In the genomic region with DNA sequence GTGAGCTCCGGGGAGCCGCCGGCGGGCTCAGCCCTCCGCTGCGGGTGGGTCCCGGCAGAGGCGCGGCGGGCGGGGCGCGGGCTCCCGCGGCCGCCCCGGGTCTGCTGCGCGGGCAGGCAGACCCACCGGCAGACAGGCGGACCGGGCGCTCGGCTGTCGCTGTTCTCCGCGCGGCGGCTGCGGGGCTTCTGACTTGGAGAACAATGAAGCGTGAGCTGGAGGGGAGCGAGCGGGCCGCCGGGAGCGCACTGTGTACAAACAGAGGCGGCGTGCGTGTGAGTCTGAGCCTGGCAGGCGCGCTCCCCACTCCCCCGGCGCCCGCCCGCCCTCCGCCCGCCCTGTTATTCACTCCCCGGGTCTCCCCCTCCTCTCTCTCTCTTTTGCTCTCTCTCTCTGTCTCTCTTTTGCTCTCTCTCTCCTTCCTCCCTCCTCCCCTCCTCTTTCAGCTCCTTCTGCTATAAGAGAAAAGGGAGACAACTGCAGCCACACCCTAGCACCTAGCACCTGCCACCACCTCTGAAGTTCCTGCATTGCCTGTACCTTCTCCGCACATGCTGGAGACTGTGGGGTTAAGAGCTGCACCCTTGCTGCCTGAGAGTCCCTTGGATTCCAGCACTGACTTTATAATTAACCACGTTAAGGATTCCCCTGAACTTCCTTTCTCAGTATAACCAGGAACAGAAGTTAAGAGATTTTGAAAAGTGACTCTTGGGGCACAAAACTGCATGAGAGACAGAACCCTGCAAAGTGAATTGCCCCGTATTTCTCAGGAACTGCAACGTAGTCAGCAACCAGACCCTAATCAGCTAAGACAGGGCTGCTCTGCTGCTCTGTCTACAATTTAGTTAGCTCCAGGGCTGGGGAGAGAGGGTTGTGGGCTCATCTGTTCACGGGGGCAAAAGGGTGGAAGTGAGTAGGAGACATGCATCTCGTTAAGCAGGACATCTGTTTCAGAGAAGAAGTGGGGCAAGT, we compare ENCODE assay signal across 2 cellular contexts.
A peak's percentile ranks its signal among the peaks of the same experiment; 100 is the strongest.
TF ChIP-seq lines count a peak whose summit lies in the region.

A gene with protein sequence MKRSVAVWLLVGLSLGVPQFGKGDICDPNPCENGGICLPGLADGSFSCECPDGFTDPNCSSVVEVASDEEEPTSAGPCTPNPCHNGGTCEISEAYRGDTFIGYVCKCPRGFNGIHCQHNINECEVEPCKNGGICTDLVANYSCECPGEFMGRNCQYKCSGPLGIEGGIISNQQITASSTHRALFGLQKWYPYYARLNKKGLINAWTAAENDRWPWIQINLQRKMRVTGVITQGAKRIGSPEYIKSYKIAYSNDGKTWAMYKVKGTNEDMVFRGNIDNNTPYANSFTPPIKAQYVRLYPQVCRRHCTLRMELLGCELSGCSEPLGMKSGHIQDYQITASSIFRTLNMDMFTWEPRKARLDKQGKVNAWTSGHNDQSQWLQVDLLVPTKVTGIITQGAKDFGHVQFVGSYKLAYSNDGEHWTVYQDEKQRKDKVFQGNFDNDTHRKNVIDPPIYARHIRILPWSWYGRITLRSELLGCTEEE (minus strand): TSS at position 277 of the 972 bp plus-strand sequence. CDS start 506 bp downstream, outside the sequence.

TF ChIP-seq in H1, 55 proteins besides CTCF, POLR2A, EP300 and RAD21 (continues in another document):
- TF ChIP-seq HDAC6 (IDR thresholded peaks at IDR 0.05; ENCODE audit: low read depth, low read length) (no peak), CTBP2 (IDR thresholded peaks at IDR 0.05; ENCODE audit: borderline replicate concordance, insufficient read depth, insufficient read length, low read length) (no peak), KDM5A (IDR thresholded peaks at IDR 0.05; ENCODE audit: low read length) (no peak), JUN (IDR thresholded peaks at IDR 0.05; ENCODE audit: low read depth, low read length) (no peak), CHD1 (IDR thresholded peaks at IDR 0.05; ENCODE audit: low read depth, low read length) (no peak), RXRA (IDR thresholded peaks at IDR 0.05; ENCODE audit: insufficient read depth, low read depth, low read length) (no peak), SP2 (IDR thresholded peaks at IDR 0.05; ENCODE audit: low read length) (no peak), ZNF274 (IDR thresholded peaks at IDR 0.05; ENCODE audit: borderline replicate concordance, extremely low read depth, low read length) (no peak), CREB1 (IDR thresholded peaks at IDR 0.05) (no peak), TAF1 (IDR thresholded peaks at IDR 0.05; ENCODE audit: low read depth, low read length) (peak; percentile 49; the same call in 1 of the 2 replicates), SP4 (IDR thresholded peaks at IDR 0.05; ENCODE audit: low read length) (no peak), RFX5 (IDR thresholded peaks at IDR 0.05; ENCODE audit: borderline replicate concordance, low read depth, low read length) (no peak), MAFK (IDR thresholded peaks at IDR 0.05; ENCODE audit: low read depth, low read length) (no peak), GABPA (IDR thresholded peaks at IDR 0.05; ENCODE audit: borderline replicate concordance, insufficient read depth, low read length) (no peak), PHF8 (conservative IDR thresholded peaks at IDR 0.05; ENCODE audit: low read depth, low read length) (no peak; the same call in 1 of the 2 replicates), NANOG (IDR thresholded peaks at IDR 0.05; ENCODE audit: insufficient read depth, low read depth, low read length, poor library complexity, severe bottlenecking) (no peak), CBX8 (IDR thresholded peaks at IDR 0.05; ENCODE audit: borderline replicate concordance, low read depth, low read length) (no peak), BCL11A (IDR thresholded peaks at IDR 0.05; ENCODE audit: low read depth in 2 of 2, low read length in 2 of 2) (no peak), CHD2 (IDR thresholded peaks at IDR 0.05; ENCODE audit: low read length) (no peak), KDM4A (IDR thresholded peaks at IDR 0.05; ENCODE audit: low read depth, low read length, severe bottlenecking) (no peak), RNF2 (IDR thresholded peaks at IDR 0.05; ENCODE audit: borderline replicate concordance, low read depth, low read length, missing control alignments, poor library complexity, severe bottlenecking) (no peak), NRF1 (IDR thresholded peaks at IDR 0.05; ENCODE audit: low read depth, low read length) (no peak), JUND (IDR thresholded peaks at IDR 0.05; ENCODE audit: low read length) (no peak)
- TF ChIP-seq, protein P1, sequence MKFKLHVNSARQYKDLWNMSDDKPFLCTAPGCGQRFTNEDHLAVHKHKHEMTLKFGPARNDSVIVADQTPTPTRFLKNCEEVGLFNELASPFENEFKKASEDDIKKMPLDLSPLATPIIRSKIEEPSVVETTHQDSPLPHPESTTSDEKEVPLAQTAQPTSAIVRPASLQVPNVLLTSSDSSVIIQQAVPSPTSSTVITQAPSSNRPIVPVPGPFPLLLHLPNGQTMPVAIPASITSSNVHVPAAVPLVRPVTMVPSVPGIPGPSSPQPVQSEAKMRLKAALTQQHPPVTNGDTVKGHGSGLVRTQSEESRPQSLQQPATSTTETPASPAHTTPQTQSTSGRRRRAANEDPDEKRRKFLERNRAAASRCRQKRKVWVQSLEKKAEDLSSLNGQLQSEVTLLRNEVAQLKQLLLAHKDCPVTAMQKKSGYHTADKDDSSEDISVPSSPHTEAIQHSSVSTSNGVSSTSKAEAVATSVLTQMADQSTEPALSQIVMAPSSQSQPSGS (IDR thresholded peaks at IDR 0.05; ENCODE audit: low read length) = no peak
- TF ChIP-seq, protein P2, sequence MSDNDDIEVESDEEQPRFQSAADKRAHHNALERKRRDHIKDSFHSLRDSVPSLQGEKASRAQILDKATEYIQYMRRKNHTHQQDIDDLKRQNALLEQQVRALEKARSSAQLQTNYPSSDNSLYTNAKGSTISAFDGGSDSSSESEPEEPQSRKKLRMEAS (IDR thresholded peaks at IDR 0.05) = 0 out of 2 replicates have a peak, but pooled peaks have one; percentile 22

TF ChIP-seq in GM12891, 5 proteins besides CTCF, POLR2A, EP300 and RAD21:
- TF ChIP-seq POLR2AphosphoS5 (IDR thresholded peaks at IDR 0.05; ENCODE audit: low read depth, low read length) = no peak
- TF ChIP-seq POU2F2 (IDR thresholded peaks at IDR 0.05; ENCODE audit: low read depth, low read length) = no peak
- TF ChIP-seq TAF1 (IDR thresholded peaks at IDR 0.05; ENCODE audit: low read depth, low read length) = no peak
- no peak for TF ChIP-seq PAX5 (IDR thresholded peaks at IDR 0.05; ENCODE audit: insufficient read depth, low read length, severe bottlenecking)
- no peak for TF ChIP-seq SPI1 (IDR thresholded peaks at IDR 0.05; ENCODE audit: low read depth, low read length)
